8 cellular contexts compared by ENCODE assay signal in the genomic region with DNA sequence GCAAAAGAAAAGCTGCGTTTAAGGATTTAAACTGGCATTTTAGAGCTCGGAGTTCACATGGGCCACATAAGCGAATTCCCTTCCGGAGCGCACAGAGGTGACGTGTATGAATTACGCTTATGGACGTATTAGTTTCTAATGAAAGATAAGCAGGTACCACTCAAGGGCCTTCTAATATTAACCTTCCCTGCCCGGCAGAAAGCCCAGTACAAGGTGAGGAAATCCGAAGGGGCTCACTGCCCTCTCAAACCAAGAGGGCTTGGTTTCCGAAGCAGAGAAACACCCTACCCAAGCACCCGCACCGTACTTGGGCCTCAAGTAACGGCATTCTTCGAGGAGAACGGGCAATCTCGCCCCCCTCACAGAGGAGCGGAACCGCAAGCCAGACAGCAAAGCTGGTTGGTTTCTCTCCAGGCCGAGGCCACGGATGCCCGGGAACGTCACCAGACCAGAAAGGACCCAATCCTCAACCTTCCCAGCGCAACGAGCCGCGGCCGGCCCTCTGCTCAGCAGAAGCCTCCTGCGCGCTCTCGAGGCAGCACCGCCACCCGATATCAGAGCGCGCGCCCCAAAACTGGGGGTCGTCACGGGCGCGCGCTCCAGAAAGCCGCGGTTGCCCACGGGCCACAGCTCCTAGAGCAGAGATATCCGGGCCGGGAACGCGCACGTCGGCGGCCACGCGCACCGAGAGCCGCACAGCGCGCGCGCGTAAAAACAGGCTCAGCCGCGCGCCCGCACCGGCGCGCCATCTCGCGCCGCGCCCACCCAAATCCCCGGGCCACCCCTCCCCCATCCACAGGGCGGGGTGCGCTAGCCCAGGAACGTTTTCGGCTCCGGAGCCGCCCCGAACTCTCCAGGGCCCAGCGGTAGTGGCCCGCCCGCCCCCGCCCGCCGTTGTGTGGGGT. TPM values are rescaled to one million over a fixed set of nuclear protein-coding genes. Genes with fewer than 3 reads are reported as not detected.
DNase-seq lines count a peak whose midpoint lies in the region; ATAC-seq and TF ChIP-seq lines count a peak whose summit lies in the region.

No MANE protein-coding gene starts in this region.

- H3K27me3 ChIP-seq in adipocyte (replicated peaks; ENCODE audit: control insufficient read depth, insufficient read depth, low read length) (no peaks in the 10 kb centered on the region), heart right ventricle (no peaks in the 10 kb centered on the region), upper lobe of left lung (no peaks in the 10 kb centered on the region)

- H3K9me3 ChIP-seq in ES-I3 (ENCODE audit: control insufficient read depth, insufficient read depth, low read length), result no peaks in the 10 kb centered on the region
- H3K9me3 ChIP-seq in KOPT-K1 (ENCODE audit: insufficient read depth, low read length, poor library complexity, severe bottlenecking), result no peaks in the 10 kb centered on the region
- no peaks in the 10 kb centered on the region for H3K9me3 ChIP-seq in adipocyte (ENCODE audit: control insufficient read depth, low read length)
- H3K9me3 ChIP-seq in heart right ventricle, result no peaks in the 10 kb centered on the region
- H3K9me3 ChIP-seq in upper lobe of left lung, result no peaks in the 10 kb centered on the region

- H3K36me3 ChIP-seq in ES-I3 (ENCODE audit: insufficient read depth, low read length) (no peaks in the 10 kb centered on the region; the same call in 1 of the 2 replicates), KOPT-K1 (ENCODE audit: insufficient read depth, low read length) (peaks cover 59% of the 10 kb centered on the region), adipocyte (ENCODE audit: control insufficient read depth, insufficient read depth, low read length, severe bottlenecking) (peaks cover 22% of the 10 kb centered on the region), heart right ventricle (peaks cover 0 to 53% (median 18%) of the 10 kb centered on the region in 9 donors), upper lobe of left lung (peaks cover 5 to 27% (median 12%) of the 10 kb centered on the region in 4 donors)

- 0 to 1% methylated on average over 84 to 85 of the region's 85 CpGs for WGBS in heart right ventricle, 2 donors
- WGBS in upper lobe of left lung, 2 donors, result 0 to 1% methylated on average over 10 to 16 of the region's 85 CpGs

- ATAC-seq in GM21825 (IDR thresholded peaks at IDR 0.05; ENCODE audit: unreplicated experiment), result peak; percentile 35
- ATAC-seq in heart right ventricle, result peak; percentile 37 to 71 (median 49)
- peak; percentile 15 to 77 for ATAC-seq in upper lobe of left lung (ENCODE audit: low FRiP score in 2 of 2)

- intact Hi-C loops in heart right ventricle (cut with DNase I) (loop anchor here in 4 of 10 donors (5.0 to 10.0 kb wide), 3 partner anchors 39 to 106 kb away; a partner anchor contains a TSS), posterior vena cava (cut with DNase I) (loop anchor here (5.0 to 10.0 kb wide), 2 partner anchors 71 to 352 kb away; a partner anchor contains a TSS)

- H3K9ac ChIP-seq in ES-I3 (ENCODE audit: low read depth, low read length) (peak overlapping the region; percentile 78), adipocyte (ENCODE audit: low read length) (peak overlapping the region; percentile 98)

- TF ChIP-seq CTCF in heart right ventricle (IDR thresholded peaks at IDR 0.05), result no peak
- TF ChIP-seq CTCF in upper lobe of left lung (IDR thresholded peaks at IDR 0.05), result no peak

- TF ChIP-seq EP300 in upper lobe of left lung (IDR thresholded peaks at IDR 0.05), result no peak

- DNase-seq in SW 1271 (lab: John Stamatoyannopoulos, UW), result peak; percentile 29 to 74
- peak; percentile 89 for DNase-seq in adipocyte (ENCODE audit: low read depth)
- peak; percentile 80 to 81 for DNase-seq in heart right ventricle
- DNase-seq in posterior vena cava (ENCODE audit: low spot score), result peak; percentile 94
- peak; percentile 77 to 97 for DNase-seq in upper lobe of left lung

- peak overlapping the region; percentile 99 for H3K4me3 ChIP-seq in adipocyte (ENCODE audit: low read length)
- H3K4me3 ChIP-seq in heart right ventricle, result peak overlapping the region; percentile 71 to 99 (median 90)
- H3K4me3 ChIP-seq in upper lobe of left lung, result peak overlapping the region; percentile 69 to 96 (median 92)

- no peak for TF ChIP-seq POLR2A in upper lobe of left lung (IDR thresholded peaks at IDR 0.05)

- H3K27ac ChIP-seq in KOPT-K1 (ENCODE audit: low read depth, low read length, poor library complexity, severe bottlenecking) (peak overlapping the region; percentile 83), heart right ventricle (peak overlapping the region; percentile 84 to 98 (median 94)), upper lobe of left lung (peak overlapping the region; percentile 88 to 99 (median 94))

- no peaks in the 10 kb centered on the region for H3K4me1 ChIP-seq in ES-I3 (ENCODE audit: insufficient read depth, low read length)
- H3K4me1 ChIP-seq in adipocyte (ENCODE audit: control insufficient read depth, insufficient read depth, low read length), result peaks cover 35% of the 10 kb centered on the region
- H3K4me1 ChIP-seq in heart right ventricle, result peaks cover 16 to 62% (median 51%) of the 10 kb centered on the region in 9 donors
- peaks cover 35 to 51% (median 42%) of the 10 kb centered on the region in 4 donors for H3K4me1 ChIP-seq in upper lobe of left lung

RNA-seq across cellular contexts. Expression of a gene that starts 0.7 kb away (rescaled TPM):
- total RNA-seq in heart right ventricle, result 10 to 100 TPM; 54.5 to 72.5 (median 58.7) TPM
- polyA plus RNA-seq in heart right ventricle, result 10 to 100 TPM; 21.1 to 34.2 TPM
- 10 to 100 TPM; 73.4 to 93.2 TPM for total RNA-seq in posterior vena cava
- total RNA-seq in upper lobe of left lung, result 100 to 1,000 TPM in 1 of 6 donors, 10 to 100 TPM in 5; 65.6 to 145 (median 74.2) TPM

RNA-seq across cellular contexts. Expression of a gene that starts 11.4 kb away (rescaled TPM):
- total RNA-seq in heart right ventricle (100 to 1,000 TPM; 173 to 265 (median 206) TPM), posterior vena cava (100 to 1,000 TPM in 1 of 2 donors, 10 to 100 TPM in 1; 99.2 to 137 TPM), upper lobe of left lung (100 to 1,000 TPM; 143 to 256 (median 191) TPM)
- polyA plus RNA-seq in heart right ventricle, result 100 to 1,000 TPM; 120 to 369 TPM

RNA-seq across cellular contexts. Expression of a gene that starts 27.4 kb away (rescaled TPM):
- total RNA-seq in heart right ventricle (10 to 100 TPM; 47.5 to 78.1 (median 62.5) TPM), posterior vena cava (10 to 100 TPM; 34.1 to 40.4 TPM), upper lobe of left lung (10 to 100 TPM; 42.6 to 76.4 (median 57.2) TPM)
- polyA plus RNA-seq in heart right ventricle, result 10 to 100 TPM; 18.1 to 20.2 TPM

RNA-seq across cellular contexts. Expression of a gene that starts 39.6 kb away (rescaled TPM):
- total RNA-seq in heart right ventricle, result 100 to 1,000 TPM; 575 to 961 (median 776) TPM
- polyA plus RNA-seq in heart right ventricle, result 1,000 to 10,000 TPM in 1 of 2 donors, 100 to 1,000 TPM in 1; 423 to 1,204 TPM
- total RNA-seq in posterior vena cava, result 100 to 1,000 TPM; 299 to 503 TPM
- total RNA-seq in upper lobe of left lung, result 100 to 1,000 TPM; 349 to 904 (median 555) TPM

Comparison
In these comparisons a context has a peak if more than half of its experiments do, and no peak if none do; other contexts are left out.
1. Peak in every context shown above with its lines: DNase-seq, ATAC-seq, H3K4me3 ChIP-seq and H3K27ac ChIP-seq.